In genomic region chr5:6979061-6979460, GRCh38 we compare ENCODE assay signal across 19 cellular contexts.
"Had no signal": no experiment of that assay in that cellular context is flagged by ENCODE, and none has a peak within 500 bp of the region (broad histone marks: within the 10 kb centered on the region; RNA-seq: fewer than 3 reads in every experiment).

No MANE protein-coding gene starts in this region.

- ATAC-seq: foreskin keratinocyte; gastroesophageal sphincter; heart left ventricle; left cardiac atrium; left lung; naive thymus-derived CD4-positive, alpha-beta T cell; right lobe of liver had no signal

- H3K4me3 Mint-ChIP-seq: dendritic cell treated with granulocyte-macrophage colony-stimulating factor and Interleukin-4, amounts not matched to agents 40 ng/mL and 50 ng/mL, for 4 days; naive thymus-derived CD4-positive, alpha-beta T cell; nephron; neural progenitor cell; stimulated activated naive B cell treated with anti-CD40 and anti-IgM and Interleukin-4, amounts not matched to agents 10 μg/mL and 1 μg/mL and 100 μg/mL, for 72 hours; stimulated activated naive CD8-positive, alpha-beta T cell treated with anti-CD3 and anti-CD28 coated beads, Interleukin-15, Interleukin-2, amounts not matched to agents 100 ng/mL and 50 ng/mL, for 24 hours had no signal

- H3K27me3 Mint-ChIP-seq: dendritic cell treated with granulocyte-macrophage colony-stimulating factor and Interleukin-4, amounts not matched to agents 40 ng/mL and 50 ng/mL, for 4 days; stimulated activated naive B cell treated with anti-CD40 and anti-IgM and Interleukin-4, amounts not matched to agents 10 μg/mL and 1 μg/mL and 100 μg/mL, for 72 hours; stimulated activated naive CD8-positive, alpha-beta T cell treated with anti-CD3 and anti-CD28 coated beads, Interleukin-15, Interleukin-2, amounts not matched to agents 100 ng/mL and 50 ng/mL, for 24 hours had no signal

- H3K9me3 Mint-ChIP-seq: dendritic cell treated with granulocyte-macrophage colony-stimulating factor and Interleukin-4, amounts not matched to agents 40 ng/mL and 50 ng/mL, for 4 days; naive thymus-derived CD4-positive, alpha-beta T cell; nephron; neural progenitor cell; stimulated activated naive CD8-positive, alpha-beta T cell treated with anti-CD3 and anti-CD28 coated beads, Interleukin-15, Interleukin-2, amounts not matched to agents 100 ng/mL and 50 ng/mL, for 24 hours had no signal

- DNase-seq: effector CD8-positive, alpha-beta T cell; foreskin keratinocyte; heart left ventricle; left cardiac atrium; left lung; mesenchymal stem cell; midbrain; naive thymus-derived CD4-positive, alpha-beta T cell; right lobe of liver; small intestine; stimulated activated CD4-positive, alpha-beta T cell treated with anti-CD3 and anti-CD28 coated beads, Interleukin-15, amount 100 ng/mL, for 24 hours; stimulated activated CD4-positive, alpha-beta T cell treated with anti-CD3 and anti-CD28 coated beads, Interleukin-2, amount 100 ng/mL, for 48 hours; stimulated activated naive B cell treated with anti-CD40 and anti-IgM and Interleukin-4, amounts not matched to agents 10 μg/mL and 1 μg/mL and 100 μg/mL, for 72 hours; upper lobe of left lung had no signal

- H3K4me1 Mint-ChIP-seq: naive thymus-derived CD4-positive, alpha-beta T cell; nephron; neural progenitor cell; stimulated activated naive B cell treated with anti-CD40 and anti-IgM and Interleukin-4, amounts not matched to agents 10 μg/mL and 1 μg/mL and 100 μg/mL, for 72 hours had no signal

- H3K36me3 Mint-ChIP-seq: naive thymus-derived CD4-positive, alpha-beta T cell; neural progenitor cell; stimulated activated naive B cell treated with anti-CD40 and anti-IgM and Interleukin-4, amounts not matched to agents 10 μg/mL and 1 μg/mL and 100 μg/mL, for 72 hours had no signal
